1 cellular context compared by ENCODE assay signal in genomic region chr12:53940448-53941014, GRCh38.
TF ChIP-seq lines count a peak whose summit lies in the region.

No MANE protein-coding gene starts in this region.

TF ChIP-seq in H1, 55 proteins besides CTCF, POLR2A, EP300 and RAD21:
- TF ChIP-seq EZH2 (IDR thresholded peaks at IDR 0.05; ENCODE audit: low read depth, low read length, severe bottlenecking) (peak; percentile 86), SUZ12 (IDR thresholded peaks at IDR 0.05; ENCODE audit: low read length) (peak; percentile 78; the same call in 1 of the 2 replicates), CHD2 (IDR thresholded peaks at IDR 0.05; ENCODE audit: low read length) (no peak), RNF2 (IDR thresholded peaks at IDR 0.05; ENCODE audit: borderline replicate concordance, low read depth, low read length, missing control alignments, poor library complexity, severe bottlenecking) (peak; percentile 81), CBX8 (IDR thresholded peaks at IDR 0.05; ENCODE audit: borderline replicate concordance, low read depth, low read length) (0 out of 2 replicates have a peak, but pooled peaks have one; percentile 36)
